ENCODE assay signal across 8 cellular contexts in genomic region chr6:150025201-150025917, GRCh38. TPM values are rescaled to one million over a fixed set of nuclear protein-coding genes. Genes with fewer than 3 reads are reported as not detected.
DNase-seq lines count a peak whose midpoint lies in the region; ATAC-seq, FAIRE-seq and TF ChIP-seq lines count a peak whose summit lies in the region.

TSS of gene RAET1L (minus strand) at chr6:150025532. CDS start at chr6:150025471, 61 bp downstream.

- H4K91ac ChIP-seq in mesenchymal stem cell (ENCODE audit: low read length) = no peak within 1 kb of the TSS

- peaks cover 7% of the 10 kb centered on the region for H3K4me1 ChIP-seq in mesenchymal stem cell (ENCODE audit: control insufficient read depth, insufficient read depth, low read depth, low read length)

- no peak within 1 kb of the TSS for H3K23ac ChIP-seq in mesenchymal stem cell (ENCODE audit: low read length in 2 of 2)

- H3K18ac ChIP-seq in mesenchymal stem cell (ENCODE audit: low read depth in 1 of 2, low read length in 2 of 2) = no peak within 1 kb of the TSS

- H4K8ac ChIP-seq in mesenchymal stem cell (ENCODE audit: low read length) = no peak within 1 kb of the TSS

- no peak for TF ChIP-seq POLR2A in GM12891 (IDR thresholded peaks at IDR 0.05; ENCODE audit: low read depth, low read length)

- H3K79me1 ChIP-seq in mesenchymal stem cell (replicated peaks; ENCODE audit: low read length, poor library complexity, severe bottlenecking) = no peaks in the 10 kb centered on the region

- peak within 1 kb of the TSS; percentile 36 for H3K4me3 ChIP-seq in AG04449 (ENCODE audit: low read depth, low read length)
- peak within 1 kb of the TSS; percentile 23 to 35 for H3K4me3 ChIP-seq in cardiac fibroblast (replicated peaks in 1 of 2; ENCODE audit: low read depth in 2 of 2, low read length in 2 of 2)
- H3K4me3 ChIP-seq in mesenchymal stem cell (ENCODE audit: insufficient read depth in 1 of 2, low read depth in 1 of 2, low read length in 2 of 2) = peak within 1 kb of the TSS in 1 of 2 experiments; percentile 69

- CTCF ChIA-PET in AG04449 (lab: Yijun Ruan, JAX) = interaction anchor here (1.0 to 1.4 kb wide), 2 partner anchors 8 to 43 kb away, joined by 3 to 10 read pairs; partner anchors contain the start of gene ULBP3

- WGBS in mesenchymal stem cell = 31% methylated on average over 28 of the region's 36 CpGs

- no peak within 1 kb of the TSS for H2AFZ ChIP-seq in mesenchymal stem cell (ENCODE audit: low read depth, low read length)

- no peaks in the 10 kb centered on the region for H3K9me3 ChIP-seq in mesenchymal stem cell (ENCODE audit: control insufficient read depth, low read length)

- no peak within 1 kb of the TSS for H2BK12ac ChIP-seq in mesenchymal stem cell (ENCODE audit: low read length in 2 of 2)

- no peak within 1 kb of the TSS for H2BK120ac ChIP-seq in mesenchymal stem cell (ENCODE audit: low read depth, low read length)

- DNase-seq in AG04449 (ENCODE audit: low read depth, low spot score) (no peak), HPDE6-E6E7 (ENCODE audit: extremely low spot score) (peak; percentile 86), cardiac fibroblast (ENCODE audit: low read depth in 2 of 2) (peak; percentile 37 to 73), mesenchymal stem cell (peak; percentile 7), GM12891 (ENCODE audit: insufficient read length, low spot score) (no peak)

- H3K36me3 ChIP-seq in mesenchymal stem cell (ENCODE audit: control insufficient read depth in 1 of 2, insufficient read depth in 2 of 2, low read depth in 1 of 2, low read length in 2 of 2) = no peaks in the 10 kb centered on the region

- no peak within 1 kb of the TSS for H2BK15ac ChIP-seq in mesenchymal stem cell (ENCODE audit: low read depth, poor library complexity, severe bottlenecking)

- H3K4me2 ChIP-seq in mesenchymal stem cell (ENCODE audit: low read length, poor library complexity, severe bottlenecking) = peak within 1 kb of the TSS; percentile 31

- H3K14ac ChIP-seq in mesenchymal stem cell (ENCODE audit: low read length in 2 of 2) = no peak within 1 kb of the TSS

- no peak for TF ChIP-seq CTCF in AG04449 (IDR thresholded peaks at IDR 0.05; ENCODE audit: insufficient read depth, low read length, missing control alignments)
- TF ChIP-seq CTCF in cardiac fibroblast (IDR thresholded peaks at IDR 0.05; ENCODE audit: low read depth, low read length) = no peak

- H2BK5ac ChIP-seq in mesenchymal stem cell (ENCODE audit: low read depth, low read length, poor library complexity, severe bottlenecking) = no peak within 1 kb of the TSS

- FAIRE-seq in GM12891 (lab: Jason Lieb, UNC) = no peak

- no peak for ATAC-seq in HG03432 (IDR thresholded peaks at IDR 0.05; ENCODE audit: unreplicated experiment)
- no peak for ATAC-seq in GM19397 (IDR thresholded peaks at IDR 0.05; ENCODE audit: unreplicated experiment)
- ATAC-seq in HG03442 (IDR thresholded peaks at IDR 0.05; ENCODE audit: unreplicated experiment) = no peak

- H3K4ac ChIP-seq in mesenchymal stem cell (ENCODE audit: low read depth in 1 of 2, low read length in 2 of 2) = no peak within 1 kb of the TSS

- peaks cover 58 to 66% of the 10 kb centered on the region in 2 experiments for H3K27me3 ChIP-seq in mesenchymal stem cell (ENCODE audit: control insufficient read depth in 1 of 2, insufficient read depth in 1 of 2, low read length in 2 of 2)

- H3K9ac ChIP-seq in mesenchymal stem cell (ENCODE audit: low read length) = peak within 1 kb of the TSS; percentile 52

- H3K27ac ChIP-seq in mesenchymal stem cell (ENCODE audit: low read length, poor library complexity, severe bottlenecking) = no peak within 1 kb of the TSS

- POLR2A ChIA-PET in AG04449 (lab: Yijun Ruan, JAX) = no interaction called here

- H2AK5ac ChIP-seq in mesenchymal stem cell (ENCODE audit: low read length, severe bottlenecking) = no peak within 1 kb of the TSS

TF ChIP-seq in GM12891, 5 proteins besides CTCF, POLR2A, EP300 and RAD21:
- TF ChIP-seq POLR2AphosphoS5 (IDR thresholded peaks at IDR 0.05; ENCODE audit: low read depth, low read length) = no peak
- no peak for TF ChIP-seq SPI1 (IDR thresholded peaks at IDR 0.05; ENCODE audit: low read depth, low read length)
- TF ChIP-seq TAF1 (IDR thresholded peaks at IDR 0.05; ENCODE audit: low read depth, low read length) = no peak
- TF ChIP-seq PAX5 (IDR thresholded peaks at IDR 0.05; ENCODE audit: insufficient read depth, low read length, severe bottlenecking) = no peak
- TF ChIP-seq POU2F2 (IDR thresholded peaks at IDR 0.05; ENCODE audit: low read depth, low read length) = no peak

RNA-seq across cellular contexts. Expression of gene RAET1L, which starts in this region (rescaled TPM):
- not detected for polyA plus RNA-seq in mesenchymal stem cell (2013, experiment 1 of 2)
- polyA plus RNA-seq in mesenchymal stem cell (2013, experiment 2 of 2) = not detected
- not detected for polyA plus RNA-seq in GM12891 (2012; ENCODE audit: low read depth, missing spikeins)

Comparison
In these comparisons a context has a peak if more than half of its experiments do, and no peak if none do; other contexts are left out.
1. DNase-seq: peak in HPDE6-E6E7 (single experiment), cardiac fibroblast (2 of 2) and mesenchymal stem cell (single experiment); none in AG04449 (single experiment) and GM12891 (single experiment).